In the genomic region with DNA sequence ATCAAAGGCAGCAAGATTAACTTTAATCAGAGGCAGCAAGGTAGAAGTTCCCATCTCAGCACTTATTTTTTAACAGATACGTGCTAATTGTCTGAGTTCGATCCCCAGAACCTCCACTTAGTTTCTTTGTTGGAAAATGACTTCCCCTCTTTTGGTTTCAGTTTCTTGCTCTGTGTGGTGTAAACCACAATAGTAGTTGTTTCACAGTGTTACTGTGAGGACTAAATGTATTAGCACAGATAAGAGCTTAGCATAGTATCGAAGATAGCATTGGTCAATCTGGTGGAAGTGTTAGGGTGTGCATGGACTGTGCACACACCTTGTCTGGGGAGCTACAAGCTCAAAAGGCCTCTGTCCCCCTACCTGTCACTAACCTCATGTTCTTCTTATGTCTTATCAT, we compare ENCODE assay signal across 12 cellular contexts.
"Had no signal": no experiment of that assay in that cellular context is flagged by ENCODE, and none has a peak within 500 bp of the region (broad histone marks: within the 10 kb centered on the region; RNA-seq: fewer than 3 reads in every experiment).

No MANE protein-coding gene starts in this region.

- H3K27me3 ChIP-seq: brain microvascular endothelial cell, hepatocyte had no signal

- H3K27ac Mint-ChIP-seq: activated naive CD4-positive, alpha-beta T cell treated with anti-CD3 and anti-CD28 coated beads, Interleukin-2, amount 50 U/mL, for 72 hours; dendritic cell treated with granulocyte-macrophage colony-stimulating factor and Interleukin-4, amounts not matched to agents 40 ng/mL and 50 ng/mL, for 4 days; effector memory CD8-positive, alpha-beta T cell; nephron had no signal

- H3K4me1 ChIP-seq: psoas muscle had no signal

- H3K79me2 ChIP-seq: hepatocyte had no signal

- H3K27ac ChIP-seq: brain microvascular endothelial cell, hepatocyte, psoas muscle had no signal

- H3K9me3 Mint-ChIP-seq: nephron had no signal

- H3K4me3 ChIP-seq: hepatocyte, psoas muscle had no signal

- H2AFZ ChIP-seq: hepatocyte had no signal

- H3K27me3 Mint-ChIP-seq: dendritic cell treated with granulocyte-macrophage colony-stimulating factor and Interleukin-4, amounts not matched to agents 40 ng/mL and 50 ng/mL, for 4 days; effector memory CD8-positive, alpha-beta T cell had no signal

- DNase-seq: activated CD4-positive, alpha-beta T cell treated with anti-CD3 and anti-CD28 coated beads, Interleukin-2, amount 50 U/mL, for 1 hour; brain microvascular endothelial cell; effector memory CD8-positive, alpha-beta T cell; left ventricle myocardium superior; mesenchymal stem cell; psoas muscle; stimulated activated naive CD4-positive, alpha-beta T cell had no signal

- H3K4me1 Mint-ChIP-seq: nephron had no signal

- H3K4me3 Mint-ChIP-seq: dendritic cell treated with granulocyte-macrophage colony-stimulating factor and Interleukin-4, amounts not matched to agents 40 ng/mL and 50 ng/mL, for 4 days; effector memory CD8-positive, alpha-beta T cell; nephron had no signal

- H3K4me2 ChIP-seq: hepatocyte had no signal

- H3K36me3 ChIP-seq: brain microvascular endothelial cell had no signal

- ATAC-seq: activated naive CD4-positive, alpha-beta T cell treated with anti-CD3 and anti-CD28 coated beads, Interleukin-2, amount 50 U/mL, for 72 hours; effector memory CD8-positive, alpha-beta T cell; left ventricle myocardium superior; psoas muscle; sciatic nerve had no signal

- H3K36me3 Mint-ChIP-seq: activated naive CD4-positive, alpha-beta T cell treated with anti-CD3 and anti-CD28 coated beads, Interleukin-2, amount 50 U/mL, for 72 hours had no signal
